ENCODE assay signal across 9 cellular contexts in the genomic region with DNA sequence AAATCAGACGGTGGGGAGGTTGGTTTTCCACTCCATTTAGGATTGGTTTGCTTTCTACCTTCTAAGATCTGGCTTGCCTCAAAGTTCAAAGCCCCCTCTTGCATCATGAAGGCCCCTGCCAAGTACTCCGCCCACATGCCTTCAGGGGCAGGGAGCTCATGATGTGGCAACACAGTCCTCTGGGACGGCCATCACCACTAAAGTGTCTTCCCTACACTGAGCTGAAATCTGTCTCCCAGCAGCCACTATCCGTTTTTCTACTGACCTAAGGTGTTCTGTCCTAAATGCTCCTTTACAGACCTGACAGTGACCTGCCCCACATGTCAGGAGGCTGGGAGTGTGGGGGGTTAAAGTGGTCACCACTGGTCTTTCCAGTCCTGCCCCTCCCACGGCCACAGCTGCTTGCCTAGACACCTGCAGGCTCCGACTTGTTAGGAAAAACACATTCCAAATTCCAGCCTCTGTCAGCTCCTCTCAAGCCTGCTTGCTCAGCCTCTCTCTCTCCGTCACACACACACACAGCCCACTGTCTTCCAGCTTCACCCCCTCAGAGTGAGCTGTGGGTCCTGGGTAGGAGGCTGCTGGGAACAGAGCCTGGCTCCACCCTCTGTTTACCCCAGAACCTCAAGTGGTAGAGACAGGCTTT. TPM values are rescaled to one million over a fixed set of nuclear protein-coding genes. Genes with fewer than 3 reads are reported as not detected.
DNase-seq lines count a peak whose midpoint lies in the region; ATAC-seq, FAIRE-seq and TF ChIP-seq lines count a peak whose summit lies in the region.
"Had no signal": no experiment of that assay in that cellular context is flagged by ENCODE, and none has a peak within 500 bp of the region (broad histone marks: within the 10 kb centered on the region; RNA-seq: fewer than 3 reads in every experiment).

No MANE protein-coding gene starts in this region.

- no peaks in the 10 kb centered on the region for H3K9me3 Mint-ChIP-seq in type B pancreatic cell
- H3K9me3 Mint-ChIP-seq: central memory CD8-positive, alpha-beta T cell had no signal

- H3K27ac Mint-ChIP-seq in type B pancreatic cell = peak overlapping the region; percentile 96

- in situ Hi-C loops in K562 (cut with MboI) (no loop called here), HepG2 (cut with HindIII; ENCODE audit: extremely low pct_ligation_motif_present, low pct_unique_long_range_greater_than_20kb) (loop anchor here (5.0 kb wide), 1 partner anchor 43 kb away; a partner anchor contains a TSS)

- intact Hi-C loops in K562 (cut with micrococcal nuclease) = no loop called here
- intact Hi-C loops in HepG2 (cut with micrococcal nuclease; ENCODE audit: unreplicated experiment) = loop anchor here (2.0 to 10.0 kb wide), 2 partner anchors 43 to 141 kb away; no protein-coding TSS in a partner anchor

- TF ChIP-seq RAD21 in K562 (CRISPR knock-in tag; conservative IDR thresholded peaks at IDR 0.05 in 1 of 2, IDR thresholded peaks at IDR 0.05 in 1 of 2) (no peak), HepG2 (CRISPR knock-in tag; IDR thresholded peaks at IDR 0.05) (no peak)

- peak; percentile 21 for DNase-seq in NCI-H2107 treated with DMSO at 0.1 percent for 48 hours (lab: John Stamatoyannopoulos, UW; ENCODE audit: unreplicated experiment)
- DNase-seq in NCI-H2107 (lab: John Stamatoyannopoulos, UW) = no peak
- no peak for DNase-seq in K562 (ENCODE audit: extremely low read depth in 1 of 4, low spot score in 3 of 4)
- DNase-seq in HepG2 (ENCODE audit: low spot score) = peak; percentile 91
- DNase-seq in type B pancreatic cell (ENCODE audit: extremely low spot score, unreplicated experiment) = no peak
- DNase-seq in NOMO-1 treated with dmso at 0.1 percent for 144 hours (lab: John Stamatoyannopoulos, UW; ENCODE audit: unreplicated experiment) = no peak

- H3K27me3 Mint-ChIP-seq in type B pancreatic cell = no peaks in the 10 kb centered on the region
- H3K27me3 Mint-ChIP-seq: central memory CD8-positive, alpha-beta T cell had no signal

- no peaks in the 10 kb centered on the region for H3K36me3 Mint-ChIP-seq in type B pancreatic cell

- H4K20me1 ChIP-seq in K562 (replicated peaks; ENCODE audit: control insufficient read depth, insufficient read depth, low read length) = peaks cover 25% of the 10 kb centered on the region
- peaks cover 27% of the 10 kb centered on the region; the same call in 1 of the 2 replicates for H4K20me1 ChIP-seq in HepG2 (ENCODE audit: insufficient read depth, low read length)

- H3K27ac ChIP-seq in K562 (ENCODE audit: extremely low read depth, low read depth, low read length) = no peak overlapping the region
- H3K27ac ChIP-seq in HepG2 (ENCODE audit: extremely low read length, insufficient read depth, low read length) = peak overlapping the region; percentile 70

- H3K27me3 ChIP-seq in K562 (ENCODE audit: control insufficient read depth in 2 of 2, insufficient read depth in 2 of 2, low read length in 2 of 2) (no peaks in the 10 kb centered on the region), HepG2 (ENCODE audit: control insufficient read depth in 1 of 2, insufficient read depth in 2 of 2, low read length in 2 of 2) (no peaks in the 10 kb centered on the region)

- H2AFZ ChIP-seq in K562 (ENCODE audit: low read depth, low read length) = no peak overlapping the region
- H2AFZ ChIP-seq in HepG2 (ENCODE audit: low read length) = no peak overlapping the region

- FAIRE-seq in K562 (lab: Jason Lieb, UNC) (no peak), HepG2 (lab: Jason Lieb, UNC) (peak; percentile 88)

- H3K79me2 ChIP-seq in K562 (ENCODE audit: control insufficient read depth, insufficient read depth, low read length) = peaks cover 11% of the 10 kb centered on the region; the same call in 2 of the 3 replicates
- H3K79me2 ChIP-seq in HepG2 (ENCODE audit: insufficient read depth, low read length) = peaks cover 92% of the 10 kb centered on the region

- TF ChIP-seq POLR2A in K562 (conservative IDR thresholded peaks at IDR 0.05) (no peak), HepG2 (IDR thresholded peaks at IDR 0.05; ENCODE audit: insufficient read depth in 1 of 2, low read depth in 2 of 2, low read length in 2 of 2) (peak in 1 of 2 experiments; percentile 40; a peak in 2 of 4 replicates)

- H3K4me1 ChIP-seq in K562 (replicated peaks in 1 of 2; ENCODE audit: control insufficient read depth in 2 of 2, insufficient read depth in 2 of 2, low read length in 2 of 2) (peaks cover 6 to 24% of the 10 kb centered on the region in 2 experiments; a peak in 3 of 5 replicates), HepG2 (ENCODE audit: insufficient read depth, low read length) (peaks cover 100% of the 10 kb centered on the region)

- H3K4me2 ChIP-seq in K562 (ENCODE audit: insufficient read depth, low read length) = no peak overlapping the region
- peak overlapping the region; percentile 69 for H3K4me2 ChIP-seq in HepG2 (ENCODE audit: low read depth, low read length)

- no peak for TF ChIP-seq CTCF in K562 (IDR thresholded peaks at IDR 0.05 in 2 of 3, conservative IDR thresholded peaks at IDR 0.05 in 1 of 3; ENCODE audit: insufficient read depth in 2 of 3, low read depth in 1 of 3, low read length in 3 of 3)
- TF ChIP-seq CTCF in HepG2 (CRISPR knock-in tag; IDR thresholded peaks at IDR 0.05) = no peak
- TF ChIP-seq CTCF in type B pancreatic cell (conservative IDR thresholded peaks at IDR 0.05) = no peak

- H3K4me3 ChIP-seq in K562 = no peak overlapping the region
- peak overlapping the region in 2 of 3 experiments; percentile 31 to 37; a peak in 3 of 6 replicates for H3K4me3 ChIP-seq in HepG2 (replicated peaks in 1 of 3; ENCODE audit: insufficient read depth in 1 of 3, low read depth in 2 of 3, low read length in 3 of 3)

- no peaks in the 10 kb centered on the region for H3K36me3 ChIP-seq in K562 (ENCODE audit: control insufficient read depth, insufficient read depth, low read length)
- H3K36me3 ChIP-seq in HepG2 (replicated peaks in 1 of 2; ENCODE audit: control insufficient read depth in 1 of 2, insufficient read depth in 2 of 2, low read length in 2 of 2) = peaks cover 15 to 18% of the 10 kb centered on the region in 2 experiments

- WGBS in K562 (ENCODE audit: insufficient coverage, low coverage, missing lambda C conversion rate) = 44% methylated on average over 7 of the region's 7 CpGs
- WGBS in HepG2 (ENCODE audit: low lambda C conversion rate) = 3% methylated on average over 5 of the region's 7 CpGs

- H3K9ac ChIP-seq in K562 (ENCODE audit: insufficient read depth in 1 of 2, low read depth in 2 of 2, low read length in 2 of 2) = no peak overlapping the region
- peak overlapping the region; percentile 33 for H3K9ac ChIP-seq in HepG2 (ENCODE audit: insufficient read depth, low read depth, low read length)

- CTCF ChIA-PET in K562 (lab: Yijun Ruan, JAX; ENCODE audit: low intra/inter-chr PET ratio) (no interaction called here), HepG2 (lab: Yijun Ruan, JAX; ENCODE audit: low intra/inter-chr PET ratio, low total read pairs) (no interaction called here)

- no TSS peak for BruUV-seq in K562 (replicated peaks; lab: Mats Ljungman, UMichigan)
- BruUV-seq in HepG2 (replicated peaks; lab: Mats Ljungman, UMichigan) = TSS peak; percentile 70

- H3K9me3 ChIP-seq in K562 (replicated peaks; ENCODE audit: control insufficient read depth, insufficient read depth, low read depth, low read length) (no peaks in the 10 kb centered on the region), HepG2 (ENCODE audit: low read length) (no peaks in the 10 kb centered on the region)

- POLR2A ChIA-PET in K562 (lab: Yijun Ruan, JAX) = interaction anchor here (0.6 to 1.6 kb wide), 6 partner anchors 8 to 205 kb away, joined by 3 to 7 read pairs (median 4); no protein-coding TSS in a partner anchor
- POLR2A ChIA-PET in HepG2 (lab: Yijun Ruan, JAX) = interaction anchor here (0.8 to 5.7 kb wide), 17 partner anchors 11 to 559 kb away, joined by 3 to 47 read pairs (median 6); a partner anchor contains a TSS

- H3K9me1 ChIP-seq in K562 (ENCODE audit: control insufficient read depth, insufficient read depth, low read length) = no peaks in the 10 kb centered on the region

- peaks cover 75% of the 10 kb centered on the region for H3K4me1 Mint-ChIP-seq in type B pancreatic cell (ENCODE audit: unreplicated experiment)
- H3K4me1 Mint-ChIP-seq: central memory CD8-positive, alpha-beta T cell had no signal

- ATAC-seq in K562 = peak; percentile 9; the same call in 2 of the 3 replicates
- ATAC-seq in HepG2 = peak; percentile 79
- ATAC-seq in GM21717 (IDR thresholded peaks at IDR 0.05; ENCODE audit: unreplicated experiment) = no peak
- no peak for ATAC-seq in GM18867 (IDR thresholded peaks at IDR 0.05; ENCODE audit: unreplicated experiment)

- H3K4me3 Mint-ChIP-seq in type B pancreatic cell = peak overlapping the region; percentile 69
- H3K4me3 Mint-ChIP-seq: central memory CD8-positive, alpha-beta T cell had no signal

- TF ChIP-seq EP300 in K562 (IDR thresholded peaks at IDR 0.05; ENCODE audit: low read length) (no peak), HepG2 (IDR thresholded peaks at IDR 0.05; ENCODE audit: low read depth in 2 of 2, low read length in 2 of 2) (peak; percentile 61 to 87; a peak in 3 of 4 replicates), HepG2 (CRISPR knock-in tag; IDR thresholded peaks at IDR 0.05; ENCODE audit: borderline replicate concordance) (peak; percentile 74)

RNA-seq across cellular contexts. Expression of a gene that starts 44.9 kb away (rescaled TPM):
- 6.5 and 13.7 TPM in 2 replicates for total RNA-seq in K562 (2011; cell fraction: chromatin; rRNA removed; ENCODE audit: low replicate concordance)
- total RNA-seq in K562 (2011; cell fraction: nucleolus; rRNA removed) = 10.4 and 10.7 TPM in 2 replicates
- total RNA-seq in K562 (2011; cell fraction: nucleoplasm; rRNA removed) = 6.3 and 8.7 TPM in 2 replicates
- total RNA-seq in K562 (2014; rRNA removed) (11.7 and 12.8 TPM in 2 replicates), K562 (2014; rRNA removed; fragmentation: Illumina TruSeq; extraction: Trizol) (3.8 and 4.0 TPM in 2 replicates), K562 (2015; rRNA removed; fragmentation: Illumina TruSeq; extraction: Trizol) (5.1 and 5.3 TPM in 2 replicates), K562 (2021) (15.4 and 16.0 TPM in 2 replicates), HepG2 (2016; rRNA removed; fragmentation: Illumina TruSeq; extraction: Trizol) (14.7 and 19.4 TPM in 2 replicates), type B pancreatic cell (ENCODE audit: low replicate concordance) (14.4 and 20.0 TPM in 2 replicates)
- polyA plus RNA-seq in K562 (2011; rRNA removed) (3.4 and 5.1 TPM in 2 replicates), K562 (2014; fragmentation: Illumina TruSeq; extraction: Trizol) (9.6 TPM in 2 replicates), K562 (2014; fragmentation: Nextera tagmentation; extraction: Ambion mirVana) (1 to 10 TPM in 1 of 2 experiments, under 1 TPM in 1; 0.78 to 1.0 TPM), K562 (2014; rRNA removed) (6.0 and 7.5 TPM in 2 replicates), HepG2 (2011; rRNA removed) (20.7 and 25.3 TPM in 2 replicates)
- polyA plus RNA-seq in K562 (2011; cell fraction: cytosol; rRNA removed) = 4.1 and 8.5 TPM in 2 replicates
- polyA plus RNA-seq in K562 (2011; cell fraction: nucleus; rRNA removed) = 4.9 and 8.5 TPM in 2 replicates
- 8.2 and 8.9 TPM in 2 replicates for polyA plus RNA-seq in K562 (2012)
- polyA minus RNA-seq in K562 (2011; rRNA and poly(A)+ RNA removed) = 4.6 and 5.7 TPM in 2 replicates
- 7.4 and 12.6 TPM in 2 replicates for polyA minus RNA-seq in K562 (2011; cell fraction: cytosol; rRNA and poly(A)+ RNA removed)
- polyA minus RNA-seq in K562 (2011; cell fraction: nucleus; rRNA and poly(A)+ RNA removed) = 6.3 and 6.4 TPM in 2 replicates
- 7.3 and 8.2 TPM in 2 replicates for total RNA-seq in HepG2 (2016; cell fraction: cytosol; rRNA removed; fragmentation: Illumina TruSeq; extraction: Trizol; ENCODE audit: low read depth)
- total RNA-seq in HepG2 (2016; cell fraction: insoluble cytoplasmic fraction; rRNA removed; fragmentation: Illumina TruSeq; extraction: Trizol) = 12.9 and 18.0 TPM in 2 replicates
- 16.0 and 20.4 TPM in 2 replicates for total RNA-seq in HepG2 (2016; cell fraction: membrane; rRNA removed; fragmentation: Illumina TruSeq; extraction: Trizol)
- total RNA-seq in HepG2 (2016; cell fraction: nucleus; rRNA removed; fragmentation: Illumina TruSeq; extraction: Trizol) = 12.0 and 14.5 TPM in 2 replicates
- 19.8 and 24.1 TPM in 2 replicates for polyA plus RNA-seq in HepG2 (2011; cell fraction: cytosol; rRNA removed)
- polyA plus RNA-seq in HepG2 (2011; cell fraction: nucleus; rRNA removed) = 26.3 and 29.8 TPM in 2 replicates
- 16.2 and 22.8 TPM in 2 replicates for polyA plus RNA-seq in HepG2 (2012)
- polyA plus RNA-seq in HepG2 (2016; cell fraction: cytosol; fragmentation: Illumina TruSeq; extraction: Trizol; ENCODE audit: low read depth) = 9.0 and 11.2 TPM in 2 replicates
- 21.3 and 23.2 TPM in 2 replicates for polyA plus RNA-seq in HepG2 (2016; cell fraction: insoluble cytoplasmic fraction; fragmentation: Illumina TruSeq; extraction: Trizol; ENCODE audit: low read depth)
- 18.0 and 21.9 TPM in 2 replicates for polyA plus RNA-seq in HepG2 (2016; cell fraction: membrane; fragmentation: Illumina TruSeq; extraction: Trizol; ENCODE audit: low read depth)
- 17.6 and 17.8 TPM in 2 replicates for polyA plus RNA-seq in HepG2 (2016; cell fraction: nucleus; fragmentation: Illumina TruSeq; extraction: Trizol; ENCODE audit: insufficient read depth, low read depth)
- polyA minus RNA-seq in HepG2 (2011; rRNA and poly(A)+ RNA removed; ENCODE audit: low replicate concordance) = 8.6 and 37.7 TPM in 2 replicates
- 28.1 and 28.8 TPM in 2 replicates for polyA minus RNA-seq in HepG2 (2011; cell fraction: cytosol; rRNA and poly(A)+ RNA removed)
- 42.1 and 49.2 TPM in 2 replicates for polyA minus RNA-seq in HepG2 (2011; cell fraction: nucleus; rRNA and poly(A)+ RNA removed)

Comparison
In these comparisons a context has a peak if more than half of its experiments do, and no peak if none do; other contexts are left out.
1. DNase-seq: peak in NCI-H2107 treated with DMSO at 0.1 percent for 48 hours (single experiment) and HepG2 (single experiment); none in NCI-H2107 (single experiment), K562 (0 of 4), type B pancreatic cell (single experiment) and NOMO-1 treated with dmso at 0.1 percent for 144 hours (single experiment).
2. ATAC-seq: peak in K562 (single experiment) and HepG2 (single experiment); none in GM21717 (single experiment) and GM18867 (single experiment).